ENCODE assay signal across 8 cellular contexts in genomic region chr5:61280205-61280604, GRCh38. TPM values are rescaled to one million over a fixed set of nuclear protein-coding genes. Genes with fewer than 3 reads are reported as not detected.
DNase-seq lines count a peak whose midpoint lies in the region; ATAC-seq and TF ChIP-seq lines count a peak whose summit lies in the region.

No MANE protein-coding gene starts in this region.

- H3K9me3 ChIP-seq in AG04450 (ENCODE audit: control insufficient read depth, insufficient read depth, low read length), result no peaks in the 10 kb centered on the region
- H3K9me3 ChIP-seq in adipocyte (ENCODE audit: control insufficient read depth, low read length), result no peaks in the 10 kb centered on the region
- no peaks in the 10 kb centered on the region for H3K9me3 ChIP-seq in osteoblast (ENCODE audit: low read depth, low read length)

- H3K4me1 ChIP-seq in adipocyte (ENCODE audit: control insufficient read depth, insufficient read depth, low read length) (peaks cover 28% of the 10 kb centered on the region), osteoblast (ENCODE audit: insufficient read depth, low read length) (peaks cover 33% of the 10 kb centered on the region)

- H3K27me3 ChIP-seq in AG04450 (ENCODE audit: control insufficient read depth, insufficient read depth, low read length) (no peaks in the 10 kb centered on the region), adipocyte (replicated peaks; ENCODE audit: control insufficient read depth, insufficient read depth, low read length) (no peaks in the 10 kb centered on the region), osteoblast (ENCODE audit: insufficient read depth, low read length) (no peaks in the 10 kb centered on the region)

- no peak overlapping the region for H3K27ac ChIP-seq in AG04450 (ENCODE audit: low read depth, low read length)
- peak overlapping the region; percentile 43 for H3K27ac ChIP-seq in osteoblast (ENCODE audit: low read depth, low read length)

- CTCF ChIA-PET in AG04450 (lab: Charles Lee), result no interaction called here

- H3K4me3 ChIP-seq in AG04450 (ENCODE audit: low read depth, low read length), result no peak overlapping the region
- no peak overlapping the region for H3K4me3 ChIP-seq in adipocyte (ENCODE audit: low read length)
- no peak overlapping the region for H3K4me3 ChIP-seq in osteoblast (ENCODE audit: insufficient read depth, low read length)

- peak; percentile 64 for DNase-seq in AG04450 (ENCODE audit: low read depth, low spot score)
- DNase-seq in NCI-H187 treated with DMSO at 0.1 percent for 48 hours (lab: John Stamatoyannopoulos, UW), result peak; percentile 93
- DNase-seq in adipocyte (ENCODE audit: low read depth), result peak; percentile 59
- DNase-seq in osteoblast (ENCODE audit: insufficient read length, low spot score, missing footprints), result peak; percentile 78
- no peak for DNase-seq in D341Med (ENCODE audit: low spot score)

- no peak overlapping the region for H2AFZ ChIP-seq in osteoblast (ENCODE audit: low read length)

- ATAC-seq in GM18511 (IDR thresholded peaks at IDR 0.05; ENCODE audit: unreplicated experiment) (peak; percentile 70), HG03196 (IDR thresholded peaks at IDR 0.05; ENCODE audit: unreplicated experiment) (no peak), GM19455 (IDR thresholded peaks at IDR 0.05; ENCODE audit: unreplicated experiment) (no peak)

- H3K4me2 ChIP-seq in osteoblast (ENCODE audit: insufficient read depth, low read length), result peak overlapping the region; percentile 20

- no peaks in the 10 kb centered on the region for H3K79me2 ChIP-seq in osteoblast (ENCODE audit: insufficient read depth, low read length)

- POLR2A ChIA-PET in AG04450 (lab: Yijun Ruan, JAX), result interaction anchor here (1.4 kb wide), 1 partner anchor 51 kb away, joined by 6 read pairs; the partner anchor contains the start of gene ZSWIM6

- H3K36me3 ChIP-seq in adipocyte (ENCODE audit: control insufficient read depth, insufficient read depth, low read length, severe bottlenecking) (no peaks in the 10 kb centered on the region), osteoblast (ENCODE audit: insufficient read depth, low read length) (no peaks in the 10 kb centered on the region)

- no peak for TF ChIP-seq CTCF in AG04450 (IDR thresholded peaks at IDR 0.05; ENCODE audit: low read depth, low read length)
- no peak for TF ChIP-seq CTCF in osteoblast (IDR thresholded peaks at IDR 0.05; ENCODE audit: extremely low read depth, low read depth, low read length)

- H4K20me1 ChIP-seq in osteoblast (ENCODE audit: insufficient read depth, low read length), result no peaks in the 10 kb centered on the region

- no peak overlapping the region for H3K9ac ChIP-seq in adipocyte (ENCODE audit: low read length)

RNA-seq across cellular contexts. Expression of gene ZSWIM6, which starts 51.9 kb away (rescaled TPM):
- 18.6 and 18.9 TPM in 2 replicates for polyA plus RNA-seq in AG04450 (2011; rRNA removed)
- polyA minus RNA-seq in AG04450 (2011; rRNA and poly(A)+ RNA removed), result 46.3 and 48.7 TPM in 2 replicates
- total RNA-seq in osteoblast, result 10.0 and 10.5 TPM in 2 replicates
